In the genomic region with DNA sequence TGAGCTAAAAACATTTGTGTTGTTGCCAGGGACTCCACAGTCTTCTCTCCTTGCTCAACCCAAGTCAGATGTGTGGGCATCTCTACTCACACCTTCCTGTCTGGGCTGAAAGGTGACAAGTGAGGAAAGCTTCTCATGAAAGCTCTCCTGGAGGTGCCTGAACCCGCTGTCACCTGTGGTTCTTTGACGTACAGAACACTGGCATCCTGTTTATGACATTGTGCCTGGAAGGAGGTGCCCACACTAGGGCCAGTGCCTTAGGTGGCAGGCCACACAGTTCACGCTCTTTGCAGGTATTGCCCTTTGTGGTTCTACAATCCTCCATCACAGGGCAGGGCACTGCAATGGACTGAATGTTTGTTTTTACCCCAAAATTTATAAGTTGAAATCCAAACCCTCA, we compare ENCODE assay signal across 12 cellular contexts.
A peak's percentile ranks its signal among the peaks of the same experiment; 100 is the strongest.
DNase-seq lines count a peak whose midpoint lies in the region; ATAC-seq and TF ChIP-seq lines count a peak whose summit lies in the region.
"Had no signal": no experiment of that assay in that cellular context is flagged by ENCODE, and none has a peak within 500 bp of the region (broad histone marks: within the 10 kb centered on the region; RNA-seq: fewer than 3 reads in every experiment).

No MANE protein-coding gene starts in this region.

- peaks cover 70 to 75% (median 73%) of the 10 kb centered on the region in 3 donors for H3K4me1 Mint-ChIP-seq in CD8-positive, alpha-beta memory T cell
- H3K4me1 Mint-ChIP-seq in effector memory CD8-positive, alpha-beta T cell (ENCODE audit: low read depth in 2 of 2) = peaks cover 41 to 44% of the 10 kb centered on the region in 2 donors
- H3K4me1 Mint-ChIP-seq in Calu3 (ENCODE audit: low read depth, unreplicated experiment) = no peaks in the 10 kb centered on the region

- no peaks in the 10 kb centered on the region for H3K27me3 ChIP-seq in CD8-positive, alpha-beta memory T cell (ENCODE audit: insufficient read depth, low read length, poor library complexity, severe bottlenecking)
- H3K27me3 ChIP-seq: BLaER1 treated with 17β-estradiol and CSF1 and Interleukin-3, amounts not matched to agents 10 nM and 100 nM had no signal

- peak; percentile 89 for ATAC-seq in effector memory CD8-positive, alpha-beta T cell (replicated peaks)
- ATAC-seq in GM21825 (IDR thresholded peaks at IDR 0.05; ENCODE audit: unreplicated experiment) = no peak
- ATAC-seq in GM18861 (IDR thresholded peaks at IDR 0.05; ENCODE audit: unreplicated experiment) = no peak

- H3K27ac Mint-ChIP-seq in CD8-positive, alpha-beta memory T cell = peak overlapping the region; percentile 84 to 99 (median 98)
- peak overlapping the region; percentile 98 for H3K27ac Mint-ChIP-seq in effector memory CD8-positive, alpha-beta T cell
- no peak overlapping the region for H3K27ac Mint-ChIP-seq in Calu3 (ENCODE audit: unreplicated experiment)

- peaks cover 6% of the 10 kb centered on the region for H3K9me3 ChIP-seq in CD8-positive, alpha-beta memory T cell (ENCODE audit: low read length)

- DNase-seq in CD8-positive, alpha-beta memory T cell = peak; percentile 60 to 92 (median 90)
- DNase-seq in activated CD4-positive, alpha-beta T cell treated with anti-CD3 and anti-CD28 coated beads, Interleukin-2, amount 50 U/mL, for 48 hours = peak; percentile 19 to 27
- DNase-seq in effector memory CD8-positive, alpha-beta T cell = peak; percentile 79 to 83 (median 81)
- peak; percentile 35 for DNase-seq in stimulated activated CD4-positive, alpha-beta T cell treated with anti-CD3 and anti-CD28 coated beads, Interleukin-2, amount 100 ng/mL, for 4 hours (ENCODE audit: low read depth)
- DNase-seq in Calu3 = no peak
- DNase-seq in NCI-H2029 treated with DMSO at 0.1 percent for 48 hours (lab: John Stamatoyannopoulos, UW) = no peak
- DNase-seq: cerebellar nuclear complex, midbrain, NCI-H774 had no signal

- BruUV-seq in Calu3 (replicated peaks; lab: Mats Ljungman, UMichigan) = no TSS peak

- POLR2A ChIA-PET in CD8-positive, alpha-beta memory T cell (lab: Charles Lee) = interaction anchor here (0.9 to 1.4 kb wide), 6 partner anchors 9 to 84 kb away, joined by 3 to 8 read pairs (median 4); no protein-coding TSS in a partner anchor

- H3K36me3 ChIP-seq in CD8-positive, alpha-beta memory T cell (ENCODE audit: insufficient read depth, low read length) = no peaks in the 10 kb centered on the region
- H3K36me3 ChIP-seq: BLaER1 treated with 17β-estradiol and CSF1 and Interleukin-3, amounts not matched to agents 10 nM and 100 nM had no signal

- H3K27me3 Mint-ChIP-seq in CD8-positive, alpha-beta memory T cell = no peaks in the 10 kb centered on the region
- no peaks in the 10 kb centered on the region for H3K27me3 Mint-ChIP-seq in effector memory CD8-positive, alpha-beta T cell
- no peaks in the 10 kb centered on the region for H3K27me3 Mint-ChIP-seq in Calu3 (ENCODE audit: unreplicated experiment)

- TF ChIP-seq CTCF in Calu3 (IDR thresholded peaks at IDR 0.05; ENCODE audit: unreplicated experiment) = no peak

- CTCF ChIA-PET in CD8-positive, alpha-beta memory T cell (lab: Charles Lee) = interaction anchor here (1.1 to 1.9 kb wide), 5 partner anchors 8 to 59 kb away, joined by 3 to 9 read pairs (median 5); no protein-coding TSS in a partner anchor
- CTCF ChIA-PET in Calu3 (lab: Charles Lee) = no interaction called here

- intact Hi-C loops in Calu3 (cut with micrococcal nuclease; ENCODE audit: unreplicated experiment) = no loop called here

- peaks cover 0 to 3% (median 2%) of the 10 kb centered on the region in 3 donors for H3K36me3 Mint-ChIP-seq in CD8-positive, alpha-beta memory T cell
- H3K36me3 Mint-ChIP-seq in effector memory CD8-positive, alpha-beta T cell (ENCODE audit: insufficient read depth) = peaks cover 19% of the 10 kb centered on the region
- H3K36me3 Mint-ChIP-seq in Calu3 (ENCODE audit: insufficient read depth, unreplicated experiment) = no peaks in the 10 kb centered on the region

- peaks cover 0 to 16% (median 2%) of the 10 kb centered on the region in 5 donors for H3K9me3 Mint-ChIP-seq in CD8-positive, alpha-beta memory T cell
- H3K9me3 Mint-ChIP-seq in effector memory CD8-positive, alpha-beta T cell = no peaks in the 10 kb centered on the region
- H3K9me3 Mint-ChIP-seq in Calu3 (ENCODE audit: low read depth, unreplicated experiment) = peaks cover 4% of the 10 kb centered on the region

- H3K4me3 Mint-ChIP-seq in CD8-positive, alpha-beta memory T cell = peak overlapping the region; percentile 28 to 69 (median 55)
- peak overlapping the region; percentile 55 to 59 for H3K4me3 Mint-ChIP-seq in effector memory CD8-positive, alpha-beta T cell
- H3K4me3 Mint-ChIP-seq in Calu3 (ENCODE audit: low read depth, unreplicated experiment) = no peak overlapping the region

- H3K4me1 ChIP-seq in CD8-positive, alpha-beta memory T cell (ENCODE audit: insufficient read depth, low read length) = peaks cover 58% of the 10 kb centered on the region

- H3K4me3 ChIP-seq in CD8-positive, alpha-beta memory T cell (ENCODE audit: low read length) = no peak overlapping the region
- H3K4me3 ChIP-seq: BLaER1 treated with 17β-estradiol and CSF1 and Interleukin-3, amounts not matched to agents 10 nM and 100 nM had no signal

- H3K27ac ChIP-seq in CD8-positive, alpha-beta memory T cell (ENCODE audit: low read depth, low read length) = peak overlapping the region; percentile 79
- H3K27ac ChIP-seq: BLaER1 treated with 17β-estradiol and CSF1 and Interleukin-3, amounts not matched to agents 10 nM and 100 nM had no signal

Comparison
In these comparisons a context has a peak if more than half of its experiments do, and no peak if none do; other contexts are left out.
1. DNase-seq: peak in CD8-positive, alpha-beta memory T cell (5 of 5), activated CD4-positive, alpha-beta T cell treated with anti-CD3 and anti-CD28 coated beads, Interleukin-2, amount 50 U/mL, for 48 hours (2 of 2), effector memory CD8-positive, alpha-beta T cell (3 of 3) and stimulated activated CD4-positive, alpha-beta T cell treated with anti-CD3 and anti-CD28 coated beads, Interleukin-2, amount 100 ng/mL, for 4 hours (single experiment); none in Calu3 (single experiment) and NCI-H2029 treated with DMSO at 0.1 percent for 48 hours (single experiment).